Comparison of ENCODE assay signal across 11 cellular contexts in genomic region chr7:107982918-107983389, GRCh38. TPM values are rescaled to one million over a fixed set of nuclear protein-coding genes. Genes with fewer than 3 reads are reported as not detected.
A peak's percentile ranks its signal among the peaks of the same experiment; 100 is the strongest.
DNase-seq lines count a peak whose midpoint lies in the region; ATAC-seq and TF ChIP-seq lines count a peak whose summit lies in the region.
"Had no signal": no experiment of that assay in that cellular context is flagged by ENCODE, and none has a peak within 500 bp of the region (broad histone marks: within the 10 kb centered on the region; RNA-seq: fewer than 3 reads in every experiment).

No MANE protein-coding gene starts in this region.

- no peaks in the 10 kb centered on the region for H3K4me1 Mint-ChIP-seq in activated CD8-positive, alpha-beta T cell treated with anti-CD3 and anti-CD28 coated beads, Interleukin-2, amount 10 ng/mL, durations not matched to agents 7 days and 5 days (ENCODE audit: low read depth)
- H3K4me1 Mint-ChIP-seq: naive thymus-derived CD4-positive, alpha-beta T cell had no signal

- peaks cover 5% of the 10 kb centered on the region for H3K27me3 Mint-ChIP-seq in activated CD8-positive, alpha-beta T cell treated with anti-CD3 and anti-CD28 coated beads, Interleukin-2, amount 10 ng/mL, durations not matched to agents 7 days and 5 days (ENCODE audit: low read depth)

- H3K27ac Mint-ChIP-seq in activated CD8-positive, alpha-beta T cell treated with anti-CD3 and anti-CD28 coated beads, Interleukin-2, amount 10 ng/mL, durations not matched to agents 7 days and 5 days: no peak overlapping the region
- H3K27ac Mint-ChIP-seq: activated naive CD4-positive, alpha-beta T cell treated with anti-CD3 and anti-CD28 coated beads, Interleukin-2, amount 50 U/mL, for 72 hours; naive thymus-derived CD4-positive, alpha-beta T cell had no signal

- ATAC-seq in activated CD8-positive, alpha-beta T cell treated with anti-CD3 and anti-CD28 coated beads, Interleukin-2, amount 10 ng/mL, durations not matched to agents 7 days and 5 days: no peak
- ATAC-seq: activated naive CD4-positive, alpha-beta T cell treated with anti-CD3 and anti-CD28 coated beads, Interleukin-2, amount 50 U/mL, for 72 hours; naive thymus-derived CD4-positive, alpha-beta T cell had no signal

- H3K36me3 ChIP-seq in stomach: peaks cover 5 to 68% (median 62%) of the 10 kb centered on the region in 4 donors
- peaks cover 39% of the 10 kb centered on the region for H3K36me3 ChIP-seq in smooth muscle cell (ENCODE audit: low read depth)

- H3K36me3 Mint-ChIP-seq in activated CD8-positive, alpha-beta T cell treated with anti-CD3 and anti-CD28 coated beads, Interleukin-2, amount 10 ng/mL, durations not matched to agents 7 days and 5 days (ENCODE audit: low read depth): no peaks in the 10 kb centered on the region
- H3K36me3 Mint-ChIP-seq: activated naive CD4-positive, alpha-beta T cell treated with anti-CD3 and anti-CD28 coated beads, Interleukin-2, amount 50 U/mL, for 72 hours; naive thymus-derived CD4-positive, alpha-beta T cell had no signal

- TF ChIP-seq CTCF in stomach (IDR thresholded peaks at IDR 0.05): peak in 1 of 7 experiments; percentile 28
- TF ChIP-seq CTCF in smooth muscle cell (IDR thresholded peaks at IDR 0.05; ENCODE audit: borderline replicate concordance, insufficient read depth, poor library complexity, severe bottlenecking): no peak

- H3K79me2 ChIP-seq in smooth muscle cell (ENCODE audit: low read depth): peaks cover 45% of the 10 kb centered on the region

- H3K27ac ChIP-seq in stomach: peak overlapping the region in 3 of 5 donors; percentile 27 to 51 (median 42)
- no peak overlapping the region for H3K27ac ChIP-seq in smooth muscle cell (ENCODE audit: low read depth)
- H3K27ac ChIP-seq: 22Rv1 had no signal

- no peak overlapping the region for H2AFZ ChIP-seq in smooth muscle cell (ENCODE audit: low read depth)

- CTCF ChIA-PET in activated CD8-positive, alpha-beta T cell treated with anti-CD3 and anti-CD28 coated beads, Interleukin-2, amount 10 ng/mL, durations not matched to agents 7 days and 5 days (lab: Charles Lee): interaction anchor here (1.0 kb wide), 1 partner anchor 8 kb away, joined by 3 read pairs; no protein-coding TSS in a partner anchor

- no peak overlapping the region for H3K4me3 ChIP-seq in stomach
- H3K4me3 ChIP-seq in smooth muscle cell: no peak overlapping the region

- intact Hi-C loops in stomach (cut with DNase I; ENCODE audit: low total_unique reads): no loop called here

- H3K9me3 Mint-ChIP-seq in activated CD8-positive, alpha-beta T cell treated with anti-CD3 and anti-CD28 coated beads, Interleukin-2, amount 10 ng/mL, durations not matched to agents 7 days and 5 days (ENCODE audit: insufficient read depth): no peaks in the 10 kb centered on the region
- H3K9me3 Mint-ChIP-seq: activated naive CD4-positive, alpha-beta T cell treated with anti-CD3 and anti-CD28 coated beads, Interleukin-2, amount 50 U/mL, for 72 hours; naive thymus-derived CD4-positive, alpha-beta T cell had no signal

- no peak for TF ChIP-seq POLR2A in stomach (IDR thresholded peaks at IDR 0.05)

- H3K9me3 ChIP-seq in stomach (no peaks in the 10 kb centered on the region), smooth muscle cell (replicated peaks; ENCODE audit: low read depth) (no peaks in the 10 kb centered on the region)

- peaks cover 0 to 30% (median 14%) of the 10 kb centered on the region in 4 donors for H3K4me1 ChIP-seq in stomach
- H3K4me1 ChIP-seq in smooth muscle cell (ENCODE audit: low read depth): no peaks in the 10 kb centered on the region

- no peak overlapping the region for H3K4me2 ChIP-seq in smooth muscle cell

- H3K4me3 Mint-ChIP-seq in activated CD8-positive, alpha-beta T cell treated with anti-CD3 and anti-CD28 coated beads, Interleukin-2, amount 10 ng/mL, durations not matched to agents 7 days and 5 days: no peak overlapping the region
- H3K4me3 Mint-ChIP-seq: naive thymus-derived CD4-positive, alpha-beta T cell had no signal

- WGBS in stomach, 5 donors: 23 to 46% (median 37%) methylated on average over 2 of the region's 2 CpGs
- 86% methylated on average over 2 of the region's 2 CpGs for WGBS in smooth muscle cell (ENCODE audit: low lambda C conversion rate)

- no peak for TF ChIP-seq EP300 in stomach (IDR thresholded peaks at IDR 0.05)

- H3K27me3 ChIP-seq in stomach (no peaks in the 10 kb centered on the region), smooth muscle cell (ENCODE audit: low read depth) (no peaks in the 10 kb centered on the region)

- H3F3A ChIP-seq in smooth muscle cell (ENCODE audit: low read depth): peaks cover 29% of the 10 kb centered on the region

- POLR2A ChIA-PET in activated CD8-positive, alpha-beta T cell treated with anti-CD3 and anti-CD28 coated beads, Interleukin-2, amount 10 ng/mL, durations not matched to agents 7 days and 5 days (lab: Charles Lee): no interaction called here

- peaks cover 95% of the 10 kb centered on the region for H4K20me1 ChIP-seq in smooth muscle cell (ENCODE audit: low read depth)

- peak; percentile 64 for DNase-seq in DMS 273 (lab: John Stamatoyannopoulos, UW; ENCODE audit: unreplicated experiment)
- no peak for DNase-seq in DMS 273 treated with DMSO at 0.1 percent for 48 hours (lab: John Stamatoyannopoulos, UW)
- peak; percentile 72 for DNase-seq in NCI-H2227 treated with DMSO at 0.1 percent for 48 hours (lab: John Stamatoyannopoulos, UW)
- peak; percentile 75 for DNase-seq in fibroblast of peridontal ligament (ENCODE audit: extremely low read depth)
- no peak for DNase-seq in stomach
- no peak for DNase-seq in NCI-H526 (lab: John Stamatoyannopoulos, UW)
- DNase-seq in activated CD8-positive, alpha-beta T cell treated with anti-CD3 and anti-CD28 coated beads, Interleukin-2, amount 10 ng/mL, durations not matched to agents 7 days and 5 days: no peak
- no peak for DNase-seq in smooth muscle cell (lab: John Stamatoyannopoulos, UW; ENCODE audit: unreplicated experiment)
- DNase-seq: naive thymus-derived CD4-positive, alpha-beta T cell had no signal

- no peak overlapping the region for H3K9ac ChIP-seq in smooth muscle cell (ENCODE audit: low read depth)

RNA-seq across cellular contexts. Expression of gene LAMB1, which starts 20.0 kb away (rescaled TPM):
- 100 to 1,000 TPM in 4 of 5 donors, 10 to 100 TPM in 1; 85.7 to 399 (median 165) TPM for total RNA-seq in stomach
- polyA plus RNA-seq in stomach: 10 to 100 TPM; 50.0 to 76.5 (median 68.7) TPM
- not detected for total RNA-seq in activated CD8-positive, alpha-beta T cell treated with anti-CD3 and anti-CD28 coated beads, Interleukin-2, amount 10 ng/mL, durations not matched to agents 7 days and 5 days
- 244 and 306 TPM in 2 replicates for total RNA-seq in smooth muscle cell
- polyA plus RNA-seq in smooth muscle cell: 191 and 246 TPM in 2 replicates
- total RNA-seq: naive thymus-derived CD4-positive, alpha-beta T cell had no signal

Comparison
In these comparisons a context has a peak if more than half of its experiments do, and no peak if none do; other contexts are left out.
1. DNase-seq: peak in DMS 273 (single experiment), NCI-H2227 treated with DMSO at 0.1 percent for 48 hours (single experiment) and fibroblast of peridontal ligament (single experiment); none in DMS 273 treated with DMSO at 0.1 percent for 48 hours (single experiment), stomach (single experiment), NCI-H526 (0 of 2), activated CD8-positive, alpha-beta T cell treated with anti-CD3 and anti-CD28 coated beads, Interleukin-2, amount 10 ng/mL, durations not matched to agents 7 days and 5 days (single experiment) and smooth muscle cell (single experiment).
2. RNA of gene LAMB1, which starts 20.0 kb away (total RNA-seq): 244 to 306 TPM in smooth muscle cell and 85.7 to 399 TPM in stomach; not detected in activated CD8-positive, alpha-beta T cell treated with anti-CD3 and anti-CD28 coated beads, Interleukin-2, amount 10 ng/mL, durations not matched to agents 7 days and 5 days; every median in the first group is over 10 times any median in the second.